ENCODE assay signal across 8 cellular contexts in the genomic region with DNA sequence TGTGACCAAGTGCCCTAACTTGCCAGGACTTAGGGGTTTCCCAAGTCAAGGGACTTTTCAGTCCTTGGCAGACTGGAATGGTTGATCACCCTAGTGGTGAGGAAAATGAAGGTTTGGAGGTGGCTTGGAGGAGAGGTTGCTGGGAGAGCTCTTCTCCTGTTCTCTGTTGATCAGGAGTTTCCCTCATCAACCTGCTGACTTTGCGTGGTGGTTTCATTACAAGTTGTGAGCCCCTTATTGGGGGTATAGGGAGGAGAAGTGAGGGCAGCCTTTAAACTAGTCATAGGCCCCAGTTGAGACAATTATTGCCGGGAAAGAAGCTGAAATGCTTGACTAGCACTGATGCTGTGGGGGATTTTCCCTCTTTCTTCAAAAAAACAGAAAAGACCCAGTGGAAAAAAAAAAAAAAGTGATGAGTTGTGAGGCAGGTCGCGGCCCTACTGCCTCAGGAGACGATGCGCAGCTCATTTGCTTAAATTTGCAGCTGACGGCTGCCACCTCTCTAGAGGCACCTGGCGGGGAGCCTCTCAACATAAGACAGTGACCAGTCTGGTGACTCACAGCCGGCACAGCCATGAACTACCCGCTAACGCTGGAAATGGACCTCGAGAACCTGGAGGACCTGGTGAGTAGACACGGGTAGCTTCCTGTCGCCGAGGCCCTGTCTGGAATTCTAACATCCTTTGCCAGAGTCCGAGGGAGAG. TPM values are rescaled to one million over a fixed set of nuclear protein-coding genes. Genes with fewer than 3 reads are reported as not detected.
DNase-seq lines count a peak whose midpoint lies in the region; ATAC-seq, FAIRE-seq and TF ChIP-seq lines count a peak whose summit lies in the region.

A gene with protein sequence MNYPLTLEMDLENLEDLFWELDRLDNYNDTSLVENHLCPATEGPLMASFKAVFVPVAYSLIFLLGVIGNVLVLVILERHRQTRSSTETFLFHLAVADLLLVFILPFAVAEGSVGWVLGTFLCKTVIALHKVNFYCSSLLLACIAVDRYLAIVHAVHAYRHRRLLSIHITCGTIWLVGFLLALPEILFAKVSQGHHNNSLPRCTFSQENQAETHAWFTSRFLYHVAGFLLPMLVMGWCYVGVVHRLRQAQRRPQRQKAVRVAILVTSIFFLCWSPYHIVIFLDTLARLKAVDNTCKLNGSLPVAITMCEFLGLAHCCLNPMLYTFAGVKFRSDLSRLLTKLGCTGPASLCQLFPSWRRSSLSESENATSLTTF (plus strand): TSS at position 525 of the 704 bp plus-strand sequence. CDS start 50 bp downstream, at position 575.

- DNase-seq in CD1c-positive myeloid dendritic cell (ENCODE audit: extremely low spot score) = peak; percentile 11
- peak; percentile 63 for DNase-seq in HK-2 (ENCODE audit: unreplicated experiment)
- DNase-seq in astrocyte (ENCODE audit: low read depth) = peak; percentile 22
- DNase-seq in thoracic aorta (ENCODE audit: low spot score) = no peak
- DNase-seq in hippocampal formation (lab: John Stamatoyannopoulos, UW) = no peak
- no peak for DNase-seq in MV-4-11 (lab: John Stamatoyannopoulos, UW)
- no peak for DNase-seq in OCI-M2 (lab: John Stamatoyannopoulos, UW; ENCODE audit: unreplicated experiment)

- peak; percentile 50 for ATAC-seq in GM19468 (IDR thresholded peaks at IDR 0.05; ENCODE audit: extremely low read depth, unreplicated experiment)
- no peak for ATAC-seq in thoracic aorta (ENCODE audit: insufficient number of reproducible peaks, low FRiP score, low read depth)

- H4K20me1 ChIP-seq in astrocyte (ENCODE audit: insufficient read depth, low read length) = no peaks in the 10 kb centered on the region

- H3K36me3 Mint-ChIP-seq in astrocyte (ENCODE audit: low read depth, unreplicated experiment) = peaks cover 6% of the 10 kb centered on the region

- H3K4me3 ChIP-seq in astrocyte (ENCODE audit: insufficient read depth, low read depth, low read length) (no peak within 1 kb of the TSS), thoracic aorta (no peak within 1 kb of the TSS)

- H3K9me3 ChIP-seq in astrocyte (ENCODE audit: insufficient read depth, low read depth, low read length) = no peaks in the 10 kb centered on the region
- no peaks in the 10 kb centered on the region for H3K9me3 ChIP-seq in thoracic aorta

- H3K36me3 ChIP-seq in astrocyte (ENCODE audit: insufficient read depth, low read length) (no peaks in the 10 kb centered on the region), thoracic aorta (no peaks in the 10 kb centered on the region)

- H3K9ac ChIP-seq in astrocyte (ENCODE audit: low read length) = no peak within 1 kb of the TSS

- H3K4me3 Mint-ChIP-seq in astrocyte (ENCODE audit: unreplicated experiment) = peak within 1 kb of the TSS; percentile 5

- H3K79me2 ChIP-seq in astrocyte (ENCODE audit: insufficient read depth, low read length) = no peaks in the 10 kb centered on the region

- FAIRE-seq in astrocyte (lab: Jason Lieb, UNC) = no peak

- H2AFZ ChIP-seq in astrocyte (ENCODE audit: low read depth, low read length) = no peak within 1 kb of the TSS

- TF ChIP-seq CTCF in astrocyte (IDR thresholded peaks at IDR 0.05; ENCODE audit: insufficient read depth, low read depth, low read length) (no peak), thoracic aorta (IDR thresholded peaks at IDR 0.05) (no peak)

- H3K9me3 Mint-ChIP-seq in astrocyte (ENCODE audit: unreplicated experiment) = peaks cover 4% of the 10 kb centered on the region

- H3K27me3 Mint-ChIP-seq in astrocyte (ENCODE audit: low read depth, unreplicated experiment) = no peaks in the 10 kb centered on the region

- H3K27ac Mint-ChIP-seq in astrocyte (ENCODE audit: unreplicated experiment) = peak within 1 kb of the TSS; percentile 50

- H3K4me2 ChIP-seq in astrocyte (ENCODE audit: low read length) = no peak within 1 kb of the TSS

- H3K4me1 ChIP-seq in astrocyte (ENCODE audit: insufficient read depth, low read length) = peaks cover 28% of the 10 kb centered on the region
- peaks cover 19 to 56% of the 10 kb centered on the region in 2 donors for H3K4me1 ChIP-seq in thoracic aorta (ENCODE audit: control insufficient read depth in 1 of 2, low read depth in 2 of 2)

- H3K27ac ChIP-seq in astrocyte (ENCODE audit: low read depth, low read length) = no peak within 1 kb of the TSS
- H3K27ac ChIP-seq in thoracic aorta = peak within 1 kb of the TSS; percentile 93 to 98

- H3K4me1 Mint-ChIP-seq in astrocyte (ENCODE audit: low read depth, unreplicated experiment) = peaks cover 41% of the 10 kb centered on the region

- H3K27me3 ChIP-seq in astrocyte (ENCODE audit: insufficient read depth, low read length) = no peaks in the 10 kb centered on the region
- no peaks in the 10 kb centered on the region for H3K27me3 ChIP-seq in thoracic aorta (replicated peaks; ENCODE audit: insufficient read depth)

RNA-seq across cellular contexts. Expression of the gene that starts here (rescaled TPM):
- 0.07 and 0.12 TPM in 2 replicates for total RNA-seq in astrocyte
- not detected for total RNA-seq in thoracic aorta

Comparison
In these comparisons a context has a peak if more than half of its experiments do, and no peak if none do; other contexts are left out.
1. Peak in DNase-seq in astrocyte; RNA of the gene not detected or under 1 TPM.
2. DNase-seq: peak in CD1c-positive myeloid dendritic cell (single experiment) and HK-2 (single experiment); none in thoracic aorta (single experiment), hippocampal formation (0 of 2), MV-4-11 (single experiment) and OCI-M2 (single experiment).